Comparison of ENCODE assay signal across 7 cellular contexts in genomic region chr19:2149980-2150793, GRCh38. TPM values are rescaled to one million over a fixed set of nuclear protein-coding genes. Genes with fewer than 3 reads are reported as not detected.
DNase-seq lines count a peak whose midpoint lies in the region; ATAC-seq and TF ChIP-seq lines count a peak whose summit lies in the region.

No MANE protein-coding gene starts in this region.

- no peak for TF ChIP-seq CTCF in esophagus muscularis mucosa (IDR thresholded peaks at IDR 0.05)
- no peak for TF ChIP-seq CTCF in ovary (IDR thresholded peaks at IDR 0.05)

- H3K9me3 ChIP-seq in esophagus muscularis mucosa (no peaks in the 10 kb centered on the region), ovary (no peaks in the 10 kb centered on the region)

- TF ChIP-seq POLR2A in GM19193 (IDR thresholded peaks at IDR 0.05; ENCODE audit: extremely low read depth, insufficient read depth, insufficient read length): peak; percentile 10
- TF ChIP-seq POLR2A in esophagus muscularis mucosa (IDR thresholded peaks at IDR 0.05; ENCODE audit: low read depth): peak; percentile 6
- TF ChIP-seq POLR2A in ovary (IDR thresholded peaks at IDR 0.05): no peak

- no peaks in the 10 kb centered on the region for H3K27me3 ChIP-seq in esophagus muscularis mucosa
- H3K27me3 ChIP-seq in ovary: no peaks in the 10 kb centered on the region

- H3K4me1 ChIP-seq in esophagus muscularis mucosa: peaks cover 30 to 61% (median 55%) of the 10 kb centered on the region in 4 donors
- peaks cover 13% of the 10 kb centered on the region for H3K4me1 ChIP-seq in ovary (ENCODE audit: insufficient read depth)

- 26% methylated on average over 26 of the region's 30 CpGs for whole genome bisulfite sequencing in esophagus muscularis mucosa
- WGBS in ovary, 3 donors: 13 to 20% (median 13%) methylated on average over 29 to 30 of the region's 30 CpGs

- H3K27ac ChIP-seq in esophagus muscularis mucosa (replicated peaks in 1 of 4): peak overlapping the region; percentile 84 to 89 (median 88)
- H3K27ac ChIP-seq in ovary: no peak overlapping the region

- H3K4me3 ChIP-seq in esophagus muscularis mucosa (peak overlapping the region; percentile 78 to 98 (median 91)), ovary (peak overlapping the region; percentile 98)

- TF ChIP-seq EP300 in esophagus muscularis mucosa (IDR thresholded peaks at IDR 0.05) (no peak), ovary (IDR thresholded peaks at IDR 0.05) (no peak)

- peak; percentile 37 for DNase-seq in RKO (ENCODE audit: low spot score)
- DNase-seq in esophagus muscularis mucosa (ENCODE audit: extremely low spot score): no peak
- peak in 1 of 5 donors; percentile 61 for DNase-seq in ovary
- DNase-seq in NCI-H2227 treated with DMSO at 0.1 percent for 48 hours (lab: John Stamatoyannopoulos, UW): no peak

- ATAC-seq in GM19035 (IDR thresholded peaks at IDR 0.05; ENCODE audit: unreplicated experiment) (no peak), GM18858 (IDR thresholded peaks at IDR 0.05; ENCODE audit: unreplicated experiment) (no peak)

- intact Hi-C loops in esophagus muscularis mucosa (cut with DNase I) (loop anchor here (5.0 to 10.0 kb wide), 3 partner anchors 87 to 245 kb away; partner anchors contain the start of genes LSM7, PLEKHJ1, SF3A2 and SPPL2B), ovary (cut with DNase I) (loop anchor here in 3 of 4 donors (5.0 to 10.0 kb wide), 4 partner anchors 53 to 247 kb away; partner anchors contain the start of genes IZUMO4 (in 1 of the 3) and MOB3A (in 1 of the 3))

- H3K36me3 ChIP-seq in esophagus muscularis mucosa (peaks cover 0 to 9% (median 3%) of the 10 kb centered on the region in 4 donors), ovary (no peaks in the 10 kb centered on the region)

RNA-seq across cellular contexts. Expression of gene AP3D1, which starts 1.2 kb away (rescaled TPM):
- total RNA-seq in esophagus muscularis mucosa (100 to 1,000 TPM in 2 of 4 donors, 10 to 100 TPM in 2; 76.0 to 156 (median 93.7) TPM), ovary (100 to 1,000 TPM in 1 of 7 donors, 10 to 100 TPM in 6; 36.7 to 102 (median 75.4) TPM)
- polyA plus RNA-seq in ovary: 10 to 100 TPM; 43.5 to 49.9 TPM

RNA-seq across cellular contexts. Expression of gene DOT1L, which starts 13.5 kb away (rescaled TPM):
- total RNA-seq in esophagus muscularis mucosa: 10 to 100 TPM; 10.8 to 13.2 (median 12.0) TPM
- total RNA-seq in ovary: 10 to 100 TPM in 6 of 7 donors, 1 to 10 TPM in 1; 6.7 to 28.9 (median 21.3) TPM
- 1 to 10 TPM; 2.4 to 5.4 TPM for polyA plus RNA-seq in ovary

RNA-seq across cellular contexts. Expression of gene IZUMO4, which starts 53.5 kb away (rescaled TPM):
- 1 to 10 TPM; 1.9 to 6.0 (median 3.9) TPM for total RNA-seq in esophagus muscularis mucosa
- total RNA-seq in ovary: 10 to 100 TPM in 5 of 7 donors, 1 to 10 TPM in 2; 4.5 to 24.5 (median 10.7) TPM
- polyA plus RNA-seq in ovary: 10 to 100 TPM in 1 of 2 donors, 1 to 10 TPM in 1; 1.8 to 31.7 TPM

RNA-seq across cellular contexts. Expression of gene MOB3A, which starts 54.1 kb away (rescaled TPM):
- 10 to 100 TPM; 43.6 to 85.2 (median 56.3) TPM for total RNA-seq in esophagus muscularis mucosa
- 10 to 100 TPM; 16.6 to 61.5 (median 47.8) TPM for total RNA-seq in ovary
- polyA plus RNA-seq in ovary: 10 to 100 TPM; 21.1 to 22.5 TPM

Comparison
In these comparisons a context has a peak if more than half of its experiments do, and no peak if none do; other contexts are left out.
1. H3K27ac ChIP-seq: peak in esophagus muscularis mucosa (4 of 4); none in ovary (0 of 2).